ENCODE assay signal across 12 cellular contexts in genomic region chr13:44396963-44397580, GRCh38. TPM values are rescaled to one million over a fixed set of nuclear protein-coding genes. Genes with fewer than 3 reads are reported as not detected.
DNase-seq lines count a peak whose midpoint lies in the region; ATAC-seq, FAIRE-seq and TF ChIP-seq lines count a peak whose summit lies in the region.
"Had no signal": no experiment of that assay in that cellular context is flagged by ENCODE, and none has a peak within 500 bp of the region (broad histone marks: within the 10 kb centered on the region; RNA-seq: fewer than 3 reads in every experiment).

No MANE protein-coding gene starts in this region.

- 33% methylated on average over 18 of the region's 18 CpGs for WGBS in hepatocyte (ENCODE audit: low lambda C conversion rate, missing lambda C conversion rate)

- peak overlapping the region; percentile 53 for H3K4me2 ChIP-seq in hepatocyte

- no peak for ATAC-seq in HG02938 (IDR thresholded peaks at IDR 0.05; ENCODE audit: unreplicated experiment)
- ATAC-seq: activated CD4-positive, CD25-positive, alpha-beta regulatory T cell treated with anti-CD3 and anti-CD28 coated beads, Interleukin-2, amount 50 U/mL, for 24 hours; HCT116 had no signal

- peaks cover 15% of the 10 kb centered on the region for H3K27me3 Mint-ChIP-seq in progenitor cell of endocrine pancreas

- no peaks in the 10 kb centered on the region for H3K79me2 ChIP-seq in hepatocyte

- no peak overlapping the region for H2AFZ ChIP-seq in hepatocyte

- H3K9me3 Mint-ChIP-seq in progenitor cell of endocrine pancreas (ENCODE audit: low read depth) = no peaks in the 10 kb centered on the region

- DNase-seq in D721Med (ENCODE audit: insufficient read length, low spot score) (peak; percentile 53), cardiac fibroblast (ENCODE audit: low read depth in 2 of 2) (peak; percentile 11 to 76), hepatocyte (ENCODE audit: low spot score) (peak; percentile 70), progenitor cell of endocrine pancreas (ENCODE audit: low spot score, unreplicated experiment) (no peak), H4 (ENCODE audit: low spot score) (no peak), NCI-H446 treated with DMSO at 0.1 percent for 48 hours (lab: John Stamatoyannopoulos, UW) (no peak)
- DNase-seq in activated T-cell treated with anti-CD3 and anti-CD28 coated beads, Interleukin-2, amount 50 U/mL, for 1 hour = no peak
- DNase-seq: mammary epithelial cell; NK-92 treated with Interleukin-12 subunit alpha and Interleukin-12 subunit beta, amount 100 ng/mL, for 24 hours had no signal

- no peak for TF ChIP-seq CTCF in D721Med (IDR thresholded peaks at IDR 0.05; ENCODE audit: insufficient read depth, missing control alignments)
- no peak for TF ChIP-seq CTCF in cardiac fibroblast (IDR thresholded peaks at IDR 0.05; ENCODE audit: low read depth, low read length)
- TF ChIP-seq CTCF in hepatocyte (IDR thresholded peaks at IDR 0.05; ENCODE audit: poor library complexity) = no peak
- no peak for TF ChIP-seq CTCF in progenitor cell of endocrine pancreas (IDR thresholded peaks at IDR 0.05; ENCODE audit: unreplicated experiment)

- H3K27me3 ChIP-seq in hepatocyte = no peaks in the 10 kb centered on the region

- H3K4me1 ChIP-seq in hepatocyte (ENCODE audit: insufficient read depth) = peaks cover 27% of the 10 kb centered on the region

- H3K36me3 Mint-ChIP-seq in progenitor cell of endocrine pancreas (ENCODE audit: insufficient read depth) = no peaks in the 10 kb centered on the region

- FAIRE-seq in D721Med (lab: Jason Lieb, UNC) = no peak

- peak overlapping the region; percentile 92 for H3K27ac Mint-ChIP-seq in progenitor cell of endocrine pancreas

- H3K4me3 ChIP-seq in cardiac fibroblast (replicated peaks in 1 of 2; ENCODE audit: low read depth in 2 of 2, low read length in 2 of 2) (no peak overlapping the region), hepatocyte (no peak overlapping the region)

- H3K4me1 Mint-ChIP-seq in progenitor cell of endocrine pancreas (ENCODE audit: low read depth) = peaks cover 25% of the 10 kb centered on the region

- no peaks in the 10 kb centered on the region for H3K9me2 ChIP-seq in hepatocyte (replicated peaks; ENCODE audit: insufficient read depth)

- no peak overlapping the region for H3K4me3 Mint-ChIP-seq in progenitor cell of endocrine pancreas (ENCODE audit: low read depth)

- H3K27ac ChIP-seq in hepatocyte = peak overlapping the region; percentile 52

- H4K20me1 ChIP-seq in hepatocyte (ENCODE audit: insufficient read depth, poor library complexity, severe bottlenecking) = no peaks in the 10 kb centered on the region

- H3K9me3 ChIP-seq in hepatocyte (ENCODE audit: low read depth) = no peaks in the 10 kb centered on the region

- H3K36me3 ChIP-seq in hepatocyte (replicated peaks; ENCODE audit: insufficient read depth, low read depth) = no peaks in the 10 kb centered on the region

RNA-seq across cellular contexts. Expression of gene SERP2, which starts 23.4 kb away (rescaled TPM):
- total RNA-seq in hepatocyte (1.8 and 4.3 TPM in 2 replicates), progenitor cell of endocrine pancreas (6.3 and 6.8 TPM in 2 replicates)
- polyA plus RNA-seq in hepatocyte = 7.7 and 7.9 TPM in 2 replicates
- total RNA-seq in H4 (2014; rRNA removed; shearing (Covaris generic)) = not detected in 2 replicates

Comparison
In these comparisons a context has a peak if more than half of its experiments do, and no peak if none do; other contexts are left out.
1. DNase-seq: peak in D721Med (single experiment), cardiac fibroblast (2 of 2) and hepatocyte (single experiment); none in progenitor cell of endocrine pancreas (single experiment), H4 (single experiment), NCI-H446 treated with DMSO at 0.1 percent for 48 hours (single experiment) and activated T-cell treated with anti-CD3 and anti-CD28 coated beads, Interleukin-2, amount 50 U/mL, for 1 hour (single experiment).